32 cellular contexts compared by ENCODE assay signal in the genomic region with DNA sequence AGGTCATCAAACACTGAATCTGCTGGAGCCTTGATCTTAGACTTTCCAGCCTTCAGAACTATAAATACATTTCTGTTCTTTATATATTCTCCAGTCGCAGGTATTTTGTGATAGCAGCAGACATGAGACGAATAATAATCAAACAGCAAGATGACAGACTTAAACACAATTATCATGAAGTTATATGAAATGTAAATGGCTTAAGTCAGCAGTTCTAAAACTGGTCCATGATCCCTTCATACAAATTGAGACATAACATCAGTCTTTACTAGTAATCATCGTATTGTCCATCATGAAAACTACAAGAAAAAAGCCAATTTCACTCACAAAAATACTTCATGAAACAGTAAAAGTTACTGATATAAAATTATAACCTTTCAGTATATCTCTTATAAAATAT.
"Had no signal": no experiment of that assay in that cellular context is flagged by ENCODE, and none has a peak within 500 bp of the region (broad histone marks: within the 10 kb centered on the region; RNA-seq: fewer than 3 reads in every experiment).

No MANE protein-coding gene starts in this region.

- H3K4me1 ChIP-seq: adrenal gland, ascending aorta, body of pancreas, breast epithelium had no signal

- DNase-seq: activated effector memory CD4-positive, alpha-beta T cell treated with anti-CD3 and anti-CD28 coated beads, Interleukin-2, amount 50 U/mL, for 16 hours; activated effector memory CD4-positive, alpha-beta T cell treated with Interleukin-2 at 50 U/mL for 16 hours; activated gamma-delta T cell; activated gamma-delta T cell treated with Interleukin-2 at 50 U/mL for 16 hours; activated naive CD4-positive, alpha-beta T cell; activated naive CD4-positive, alpha-beta T cell treated with anti-CD3 and anti-CD28 coated beads for 36 hours; activated naive CD4-positive, alpha-beta T cell treated with anti-CD3 and anti-CD28 coated beads, Interleukin-2, amount 10 ng/mL, durations not matched to agents 7 days and 5 days; activated naive CD4-positive, alpha-beta T cell treated with anti-CD3 and anti-CD28 coated beads, Interleukin-2, amount 50 U/mL, for 16 hours; activated naive CD4-positive, alpha-beta T cell treated with Interleukin-2 at 50 U/mL for 16 hours; activated naive CD8-positive, alpha-beta T cell treated with anti-CD3 and anti-CD28 coated beads for 36 hours; activated naive CD8-positive, alpha-beta T cell treated with anti-CD3 and anti-CD28 coated beads, Interleukin-2, amount 10 ng/mL, durations not matched to agents 7 days and 5 days; activated naive CD8-positive, alpha-beta T cell treated with anti-CD3 and anti-CD28 coated beads, Interleukin-2, amount 50 U/mL, for 24 hours; activated T-cell treated with anti-CD3 and anti-CD28 coated beads, Interleukin-2, amount 50 U/mL, for 4 hours; activated T-cell treated with anti-CD3 and anti-CD28 coated beads, Interleukin-2, amount 50 U/mL, for 48 hours; activated T-cell treated with anti-CD3 and anti-CD28 coated beads, Interleukin-2, amount 50 U/mL, for 72 hours; adrenal gland; amniotic stem cell; amygdala; anterior cingulate cortex; aorta; body of pancreas; brain microvascular endothelial cell; caudate nucleus; central memory CD4-positive, alpha-beta T cell; cerebellar nuclear complex had no signal

- H3K4me3 ChIP-seq: adrenal gland, ascending aorta, body of pancreas, breast epithelium, cardiac muscle cell had no signal

- H3K27ac ChIP-seq: adrenal gland, ascending aorta, body of pancreas, brain microvascular endothelial cell, breast epithelium, cardiac muscle cell had no signal

- FAIRE-seq: astrocyte, bronchial epithelial cell had no signal

- ATAC-seq: activated naive CD4-positive, alpha-beta T cell treated with anti-CD3 and anti-CD28 coated beads, Interleukin-2, amount 50 U/mL, for 72 hours; activated naive CD8-positive, alpha-beta T cell treated with anti-CD3 and anti-CD28 coated beads, Interleukin-2, amount 50 U/mL, for 24 hours; activated T-cell treated with anti-CD3 and anti-CD28 coated beads, Interleukin-2, amount 50 U/mL, for 4 hours; activated T-cell treated with anti-CD3 and anti-CD28 coated beads, Interleukin-2, amount 50 U/mL, for 72 hours; activated T-helper 17 cell treated with anti-CD3 and anti-CD28 coated beads, Interleukin-2, amount 50 U/mL, for 72 hours; body of pancreas had no signal

- H3K27me3 ChIP-seq: adrenal gland, ascending aorta, body of pancreas, brain microvascular endothelial cell, breast epithelium, cardiac muscle cell had no signal

- H3K36me3 ChIP-seq: adrenal gland, brain microvascular endothelial cell, breast epithelium had no signal
